3 cellular contexts compared by ENCODE assay signal in genomic region chr11:25252854-25253253, GRCh38.
"Had no signal": no experiment of that assay in that cellular context is flagged by ENCODE, and none has a peak within 500 bp of the region (broad histone marks: within the 10 kb centered on the region; RNA-seq: fewer than 3 reads in every experiment).

No MANE protein-coding gene starts in this region.

- ATAC-seq: GM12878 had no signal

- H3K4me3 ChIP-seq: GM12878 had no signal

- DNase-seq: GDM1, GF-D8 had no signal
